In the genomic region with DNA sequence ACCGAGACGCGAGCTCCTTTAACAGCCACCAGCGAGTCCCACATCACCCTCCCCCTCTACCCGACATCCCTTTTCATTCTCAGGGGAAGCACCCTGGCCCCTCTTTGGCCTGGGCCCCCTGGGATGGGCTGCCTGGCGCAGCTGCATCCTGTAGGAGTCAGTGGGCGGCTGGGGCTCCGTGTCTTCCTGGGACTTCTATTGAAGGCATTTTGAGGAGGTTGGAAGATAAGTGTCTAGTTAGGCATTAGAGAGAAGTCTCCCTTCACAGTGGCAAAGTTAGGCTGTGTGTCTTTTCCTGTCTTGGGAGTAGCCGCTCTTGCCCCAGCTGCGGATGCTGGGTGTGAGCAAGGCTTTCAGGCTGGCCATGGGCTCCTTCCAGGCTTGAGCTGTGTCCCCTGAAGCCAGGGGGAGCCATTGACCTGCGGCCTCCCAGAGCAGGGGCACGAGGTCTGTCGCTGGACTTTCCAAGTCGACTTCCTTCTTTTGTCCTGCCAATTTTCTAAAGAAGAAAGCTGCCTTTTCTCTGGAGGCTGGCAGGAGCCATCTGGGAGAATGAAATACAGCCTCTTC, we compare ENCODE assay signal across 12 cellular contexts. TPM values are rescaled to one million over a fixed set of nuclear protein-coding genes. Genes with fewer than 3 reads are reported as not detected.
A peak's percentile ranks its signal among the peaks of the same experiment; 100 is the strongest.
DNase-seq lines count a peak whose midpoint lies in the region; TF ChIP-seq lines count a peak whose summit lies in the region.
"Had no signal": no experiment of that assay in that cellular context is flagged by ENCODE, and none has a peak within 500 bp of the region (broad histone marks: within the 10 kb centered on the region; RNA-seq: fewer than 3 reads in every experiment).

No MANE protein-coding gene starts in this region.

- H3K27ac ChIP-seq in esophagus (ENCODE audit: low read depth in 2 of 2, low read length in 1 of 2) (peak overlapping the region; percentile 15 to 37), mesenchymal stem cell (ENCODE audit: low read length, poor library complexity, severe bottlenecking) (no peak overlapping the region), vagina (peak overlapping the region; percentile 25)
- H3K27ac ChIP-seq: thoracic aorta had no signal

- H3K4me2 ChIP-seq in mesenchymal stem cell (ENCODE audit: low read length, poor library complexity, severe bottlenecking) = no peak overlapping the region

- no peak overlapping the region for H2AK5ac ChIP-seq in mesenchymal stem cell (ENCODE audit: low read length, severe bottlenecking)

- H2BK15ac ChIP-seq in mesenchymal stem cell (ENCODE audit: low read depth, poor library complexity, severe bottlenecking) = no peak overlapping the region

- H3K4me3 ChIP-seq in esophagus (ENCODE audit: low read depth in 1 of 2, low read length in 2 of 2) = no peak overlapping the region
- H3K4me3 ChIP-seq in mesenchymal stem cell (ENCODE audit: insufficient read depth in 1 of 2, low read depth in 1 of 2, low read length in 2 of 2) = no peak overlapping the region
- no peak overlapping the region for H3K4me3 ChIP-seq in vagina
- no peak overlapping the region for H3K4me3 ChIP-seq in foreskin fibroblast (ENCODE audit: low read depth in 1 of 2, low read length in 2 of 2)
- H3K4me3 ChIP-seq: thoracic aorta had no signal

- peak overlapping the region in 1 of 2 experiments; percentile 43 for H3K18ac ChIP-seq in mesenchymal stem cell (ENCODE audit: low read depth in 1 of 2, low read length in 2 of 2)

- peak overlapping the region in 1 of 2 experiments; percentile 50 for H3K23ac ChIP-seq in mesenchymal stem cell (ENCODE audit: low read length in 2 of 2)

- H3K4me1 ChIP-seq in esophagus (ENCODE audit: control insufficient read depth in 2 of 2, insufficient read depth in 2 of 2, low read length in 1 of 2) (no peaks in the 10 kb centered on the region), mesenchymal stem cell (ENCODE audit: control insufficient read depth, insufficient read depth, low read depth, low read length) (no peaks in the 10 kb centered on the region), vagina (peaks cover 7% of the 10 kb centered on the region)

- peak overlapping the region; percentile 3 for H2BK120ac ChIP-seq in mesenchymal stem cell (ENCODE audit: low read depth, low read length)

- no peak for TF ChIP-seq POLR2A in vagina (IDR thresholded peaks at IDR 0.05)

- H3K36me3 ChIP-seq in esophagus (ENCODE audit: control insufficient read depth in 2 of 2, insufficient read depth in 2 of 2, low read length in 1 of 2) (no peaks in the 10 kb centered on the region), mesenchymal stem cell (ENCODE audit: control insufficient read depth in 1 of 2, insufficient read depth in 2 of 2, low read depth in 1 of 2, low read length in 2 of 2) (no peaks in the 10 kb centered on the region), vagina (no peaks in the 10 kb centered on the region)
- H3K36me3 ChIP-seq: thoracic aorta had no signal

- peaks cover 7% of the 10 kb centered on the region for H3K9me3 Mint-ChIP-seq in progenitor cell of endocrine pancreas (ENCODE audit: low read depth)

- peaks cover 12% of the 10 kb centered on the region for H3K4me1 Mint-ChIP-seq in progenitor cell of endocrine pancreas (ENCODE audit: low read depth)

- H3K36me3 Mint-ChIP-seq in progenitor cell of endocrine pancreas (ENCODE audit: insufficient read depth) = no peaks in the 10 kb centered on the region
- H3K36me3 Mint-ChIP-seq: T-cell had no signal

- 47 to 51% methylated on average over 14 of the region's 14 CpGs for WGBS in esophagus, 2 donors
- WGBS in mesenchymal stem cell = 67% methylated on average over 13 of the region's 14 CpGs

- no peak overlapping the region for H3K4ac ChIP-seq in mesenchymal stem cell (ENCODE audit: low read depth in 1 of 2, low read length in 2 of 2)

- no peaks in the 10 kb centered on the region for H3K79me1 ChIP-seq in mesenchymal stem cell (replicated peaks; ENCODE audit: low read length, poor library complexity, severe bottlenecking)

- peaks cover 14% of the 10 kb centered on the region for H3K27me3 Mint-ChIP-seq in progenitor cell of endocrine pancreas

- peak in 1 of 3 experiments; percentile 25 for TF ChIP-seq CTCF in vagina (IDR thresholded peaks at IDR 0.05)
- TF ChIP-seq CTCF in foreskin fibroblast (IDR thresholded peaks at IDR 0.05; ENCODE audit: low read depth, low read length) = no peak
- TF ChIP-seq CTCF in progenitor cell of endocrine pancreas (IDR thresholded peaks at IDR 0.05; ENCODE audit: unreplicated experiment) = no peak

- H3K14ac ChIP-seq in mesenchymal stem cell (ENCODE audit: low read length in 2 of 2) = no peak overlapping the region

- H3K27ac Mint-ChIP-seq in progenitor cell of endocrine pancreas = no peak overlapping the region
- H3K27ac Mint-ChIP-seq: T-cell had no signal

- DNase-seq in activated effector memory CD4-positive, alpha-beta T cell treated with anti-CD3 and anti-CD28 coated beads, Interleukin-2, amount 50 U/mL, for 16 hours = peak; percentile 56
- no peak for DNase-seq in activated effector memory CD4-positive, alpha-beta T cell treated with Interleukin-2 at 50 U/mL for 16 hours
- DNase-seq in mesenchymal stem cell = no peak
- DNase-seq in vagina (ENCODE audit: extremely low spot score in 2 of 2) = peak in 1 of 2 donors; percentile 84
- DNase-seq in foreskin fibroblast = no peak
- no peak for DNase-seq in HPDE6-E6E7 (ENCODE audit: extremely low spot score)
- no peak for DNase-seq in progenitor cell of endocrine pancreas (ENCODE audit: low spot score, unreplicated experiment)
- DNase-seq: amniotic stem cell, T-cell had no signal

- no peaks in the 10 kb centered on the region for H3K9me3 ChIP-seq in esophagus (ENCODE audit: control insufficient read depth in 2 of 2, insufficient read depth in 1 of 2, low read depth in 1 of 2, low read length in 1 of 2)
- H3K9me3 ChIP-seq in mesenchymal stem cell (ENCODE audit: control insufficient read depth, low read length) = peaks cover 9% of the 10 kb centered on the region
- H3K9me3 ChIP-seq in vagina = no peaks in the 10 kb centered on the region
- H3K9me3 ChIP-seq: thoracic aorta had no signal

- H4K91ac ChIP-seq in mesenchymal stem cell (ENCODE audit: low read length) = no peak overlapping the region

- no peak overlapping the region for H2AFZ ChIP-seq in mesenchymal stem cell (ENCODE audit: low read depth, low read length)

- H3K27me3 ChIP-seq in esophagus (ENCODE audit: control insufficient read depth in 1 of 2, insufficient read depth in 2 of 2, low read length in 2 of 2) = no peaks in the 10 kb centered on the region
- H3K27me3 ChIP-seq in mesenchymal stem cell (ENCODE audit: control insufficient read depth in 1 of 2, insufficient read depth in 1 of 2, low read length in 2 of 2) = peaks cover 34 to 40% of the 10 kb centered on the region in 2 experiments
- H3K27me3 ChIP-seq in vagina = no peaks in the 10 kb centered on the region

- intact Hi-C loops in vagina (cut with DNase I) = no loop called here

- H2BK12ac ChIP-seq in mesenchymal stem cell (ENCODE audit: low read length in 2 of 2) = no peak overlapping the region

- H2BK5ac ChIP-seq in mesenchymal stem cell (ENCODE audit: low read depth, low read length, poor library complexity, severe bottlenecking) = no peak overlapping the region

- H3K9ac ChIP-seq in mesenchymal stem cell (ENCODE audit: low read length) = no peak overlapping the region

- peak overlapping the region; percentile 54 for H4K8ac ChIP-seq in mesenchymal stem cell (ENCODE audit: low read length)

- H3K4me3 Mint-ChIP-seq in progenitor cell of endocrine pancreas (ENCODE audit: low read depth) = no peak overlapping the region
- H3K4me3 Mint-ChIP-seq: T-cell had no signal

RNA-seq across cellular contexts. Expression of a gene that starts 18.6 kb away (rescaled TPM):
- polyA plus RNA-seq in esophagus = 1 to 10 TPM; 4.2 to 4.5 TPM
- 6.5 TPM for polyA plus RNA-seq in mesenchymal stem cell (2013, experiment 1 of 2)
- 6.2 TPM for polyA plus RNA-seq in mesenchymal stem cell (2013, experiment 2 of 2)
- total RNA-seq in vagina = 2.0 TPM
- total RNA-seq in progenitor cell of endocrine pancreas = 23.9 and 28.3 TPM in 2 replicates
- total RNA-seq: HT1080 had no signal
